Comparison of ENCODE assay signal across 1 cellular context in the genomic region with DNA sequence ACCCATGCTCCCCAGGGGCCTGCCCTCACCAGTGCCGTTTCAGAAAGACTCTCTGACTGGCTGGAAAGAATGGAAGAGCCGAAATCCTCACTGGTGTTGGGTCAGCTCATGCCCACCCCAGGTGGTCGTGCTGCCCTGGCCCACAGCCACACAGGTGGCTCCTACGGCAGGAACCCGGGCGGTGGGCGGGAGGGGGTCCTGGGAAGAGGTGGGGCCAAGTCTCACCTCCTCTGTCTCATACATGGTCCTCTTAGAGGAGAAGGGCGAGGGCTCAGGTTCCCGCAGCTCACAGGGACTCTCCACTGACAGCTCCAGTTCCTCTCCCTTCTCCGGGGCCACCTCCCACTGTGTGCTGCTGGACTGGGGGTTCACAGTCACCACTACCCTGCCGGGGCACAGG.
TF ChIP-seq lines count a peak whose summit lies in the region.

No MANE protein-coding gene starts in this region.

TF ChIP-seq in IMR-90, 13 proteins besides CTCF, POLR2A, EP300 and RAD21:
- TF ChIP-seq MXI1 (IDR thresholded peaks at IDR 0.05; ENCODE audit: borderline replicate concordance, low read depth, low read length) = no peak
- TF ChIP-seq NFE2L2 (IDR thresholded peaks at IDR 0.05; ENCODE audit: low read depth, low read length) = no peak
- no peak for TF ChIP-seq SMC3 (IDR thresholded peaks at IDR 0.05; ENCODE audit: low read depth, low read length)
- TF ChIP-seq CHD1 (IDR thresholded peaks at IDR 0.05; ENCODE audit: low read depth, low read length) = no peak
- no peak for TF ChIP-seq MAZ (IDR thresholded peaks at IDR 0.05; ENCODE audit: borderline replicate concordance, low read depth, low read length)
- no peak for TF ChIP-seq RCOR1 (IDR thresholded peaks at IDR 0.05; ENCODE audit: insufficient replicate concordance, low read length)
- no peak for TF ChIP-seq RFX5 (IDR thresholded peaks at IDR 0.05; ENCODE audit: low read depth, low read length)
- TF ChIP-seq CEBPB (IDR thresholded peaks at IDR 0.05; ENCODE audit: low read depth, low read length) = no peak
- no peak for TF ChIP-seq MAFK (IDR thresholded peaks at IDR 0.05; ENCODE audit: low read depth, low read length)
- TF ChIP-seq BHLHE40 (IDR thresholded peaks at IDR 0.05; ENCODE audit: low read depth, low read length) = no peak
- TF ChIP-seq ELK1 (IDR thresholded peaks at IDR 0.05; ENCODE audit: borderline replicate concordance, low read depth, low read length) = no peak
- TF ChIP-seq, protein P1, sequence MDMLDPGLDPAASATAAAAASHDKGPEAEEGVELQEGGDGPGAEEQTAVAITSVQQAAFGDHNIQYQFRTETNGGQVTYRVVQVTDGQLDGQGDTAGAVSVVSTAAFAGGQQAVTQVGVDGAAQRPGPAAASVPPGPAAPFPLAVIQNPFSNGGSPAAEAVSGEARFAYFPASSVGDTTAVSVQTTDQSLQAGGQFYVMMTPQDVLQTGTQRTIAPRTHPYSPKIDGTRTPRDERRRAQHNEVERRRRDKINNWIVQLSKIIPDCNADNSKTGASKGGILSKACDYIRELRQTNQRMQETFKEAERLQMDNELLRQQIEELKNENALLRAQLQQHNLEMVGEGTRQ (IDR thresholded peaks at IDR 0.05; ENCODE audit: low read depth, low read length) = no peak
- no peak for TF ChIP-seq FOS (IDR thresholded peaks at IDR 0.05; ENCODE audit: low read depth, low read length)
TF ChIP-seq in IMR-90: peak in this region for 0.
